8 cellular contexts compared by ENCODE assay signal in genomic region chr2:183123959-183124221, GRCh38. TPM values are rescaled to one million over a fixed set of nuclear protein-coding genes. Genes with fewer than 3 reads are reported as not detected.
DNase-seq lines count a peak whose midpoint lies in the region; ATAC-seq and TF ChIP-seq lines count a peak whose summit lies in the region.

No MANE protein-coding gene starts in this region.

- ATAC-seq in HG02973 (IDR thresholded peaks at IDR 0.05; ENCODE audit: unreplicated experiment) = peak; percentile 32
- 0 out of 2 replicates have a peak, but pooled peaks have one; percentile 2 for ATAC-seq in WTC11
- ATAC-seq in stimulated activated memory B cell treated with anti-CD40 and anti-IgM and Interleukin-4, amounts not matched to agents 10 μg/mL and 1 μg/mL and 100 μg/mL, for 72 hours = peak; percentile 63

- no peak for DNase-seq in activated CD4-positive, alpha-beta T cell treated with anti-CD3 and anti-CD28 coated beads, Interleukin-2, amount 10 ng/mL, durations not matched to agents 7 days and 5 days
- DNase-seq in activated CD4-positive, alpha-beta T cell treated with anti-CD3 and anti-CD28 coated beads, Interleukin-2, amount 50 U/mL, for 1 hour = no peak
- DNase-seq in WTC11 (ENCODE audit: low spot score) (no peak), right atrium auricular region (ENCODE audit: low spot score) (no peak), NCI-H187 treated with DMSO at 0.1 percent for 48 hours (lab: John Stamatoyannopoulos, UW) (no peak), NCI-H345 (lab: John Stamatoyannopoulos, UW) (no peak)

- no peaks in the 10 kb centered on the region for H3K36me3 ChIP-seq in right atrium auricular region

- peaks cover 5% of the 10 kb centered on the region for H3K36me3 Mint-ChIP-seq in activated CD4-positive, alpha-beta T cell treated with anti-CD3 and anti-CD28 coated beads, Interleukin-2, amount 10 ng/mL, durations not matched to agents 7 days and 5 days (ENCODE audit: low read depth)
- peaks cover 6% of the 10 kb centered on the region for H3K36me3 Mint-ChIP-seq in WTC11
- peaks cover 8% of the 10 kb centered on the region for H3K36me3 Mint-ChIP-seq in stimulated activated memory B cell treated with anti-CD40 and anti-IgM and Interleukin-4, amounts not matched to agents 10 μg/mL and 1 μg/mL and 100 μg/mL, for 72 hours

- peaks cover 0 to 16% of the 10 kb centered on the region in 2 donors for H3K4me1 ChIP-seq in right atrium auricular region

- H3K27ac ChIP-seq in right atrium auricular region = peak overlapping the region; percentile 86 to 89

- H3K4me3 ChIP-seq in right atrium auricular region = peak overlapping the region; percentile 82 to 94

- no peaks in the 10 kb centered on the region for H3K9me3 Mint-ChIP-seq in activated CD4-positive, alpha-beta T cell treated with anti-CD3 and anti-CD28 coated beads, Interleukin-2, amount 10 ng/mL, durations not matched to agents 7 days and 5 days
- H3K9me3 Mint-ChIP-seq in WTC11 = no peaks in the 10 kb centered on the region
- H3K9me3 Mint-ChIP-seq in stimulated activated memory B cell treated with anti-CD40 and anti-IgM and Interleukin-4, amounts not matched to agents 10 μg/mL and 1 μg/mL and 100 μg/mL, for 72 hours = no peaks in the 10 kb centered on the region

- POLR2A ChIA-PET in activated CD4-positive, alpha-beta T cell treated with anti-CD3 and anti-CD28 coated beads, Interleukin-2, amount 10 ng/mL, durations not matched to agents 7 days and 5 days (lab: Charles Lee) = no interaction called here
- POLR2A ChIA-PET in WTC11 (lab: Charles Lee) = no interaction called here

- H3K4me3 Mint-ChIP-seq in activated CD4-positive, alpha-beta T cell treated with anti-CD3 and anti-CD28 coated beads, Interleukin-2, amount 10 ng/mL, durations not matched to agents 7 days and 5 days = peak overlapping the region; percentile 96
- peak overlapping the region; percentile 96 for H3K4me3 Mint-ChIP-seq in WTC11
- peak overlapping the region; percentile 96 for H3K4me3 Mint-ChIP-seq in stimulated activated memory B cell treated with anti-CD40 and anti-IgM and Interleukin-4, amounts not matched to agents 10 μg/mL and 1 μg/mL and 100 μg/mL, for 72 hours

- H3K27me3 Mint-ChIP-seq in activated CD4-positive, alpha-beta T cell treated with anti-CD3 and anti-CD28 coated beads, Interleukin-2, amount 10 ng/mL, durations not matched to agents 7 days and 5 days = peaks cover 10% of the 10 kb centered on the region
- no peaks in the 10 kb centered on the region; the same call in 1 of the 2 replicates for H3K27me3 Mint-ChIP-seq in WTC11 (ENCODE audit: low read depth)
- H3K27me3 Mint-ChIP-seq in stimulated activated memory B cell treated with anti-CD40 and anti-IgM and Interleukin-4, amounts not matched to agents 10 μg/mL and 1 μg/mL and 100 μg/mL, for 72 hours = peaks cover 25% of the 10 kb centered on the region

- H3K27me3 ChIP-seq in right atrium auricular region = no peaks in the 10 kb centered on the region

- CTCF ChIA-PET in activated CD4-positive, alpha-beta T cell treated with anti-CD3 and anti-CD28 coated beads, Interleukin-2, amount 10 ng/mL, durations not matched to agents 7 days and 5 days (lab: Charles Lee) = interaction anchor here (1.3 kb wide), 1 partner anchor 13 kb away, joined by 5 read pairs; no protein-coding TSS in a partner anchor
- CTCF ChIA-PET in WTC11 (lab: Charles Lee) = interaction anchor here (2.0 kb wide), 1 partner anchor 53 kb away, joined by 8 read pairs; no protein-coding TSS in a partner anchor

- no peaks in the 10 kb centered on the region for H3K9me3 ChIP-seq in right atrium auricular region

- TF ChIP-seq CTCF in WTC11 (IDR thresholded peaks at IDR 0.05) (no peak), right atrium auricular region (IDR thresholded peaks at IDR 0.05) (no peak)

- H3K4me1 Mint-ChIP-seq in activated CD4-positive, alpha-beta T cell treated with anti-CD3 and anti-CD28 coated beads, Interleukin-2, amount 10 ng/mL, durations not matched to agents 7 days and 5 days = peaks cover 34% of the 10 kb centered on the region
- H3K4me1 Mint-ChIP-seq in WTC11 = peaks cover 32% of the 10 kb centered on the region
- H3K4me1 Mint-ChIP-seq in stimulated activated memory B cell treated with anti-CD40 and anti-IgM and Interleukin-4, amounts not matched to agents 10 μg/mL and 1 μg/mL and 100 μg/mL, for 72 hours = peaks cover 28% of the 10 kb centered on the region

- H3K27ac Mint-ChIP-seq in activated CD4-positive, alpha-beta T cell treated with anti-CD3 and anti-CD28 coated beads, Interleukin-2, amount 10 ng/mL, durations not matched to agents 7 days and 5 days = peak overlapping the region; percentile 97
- peak overlapping the region; percentile 99 for H3K27ac Mint-ChIP-seq in WTC11
- H3K27ac Mint-ChIP-seq in stimulated activated memory B cell treated with anti-CD40 and anti-IgM and Interleukin-4, amounts not matched to agents 10 μg/mL and 1 μg/mL and 100 μg/mL, for 72 hours = peak overlapping the region; percentile 93

TF ChIP-seq in WTC11, 78 proteins besides CTCF, POLR2A, EP300 and RAD21:
- TF ChIP-seq ZMAT4 (CRISPR knock-in tag; IDR thresholded peaks at IDR 0.05) (no peak), EMX1 (CRISPR knock-in tag; IDR thresholded peaks at IDR 0.05) (no peak), E2F4 (CRISPR knock-in tag; IDR thresholded peaks at IDR 0.05; ENCODE audit: borderline replicate concordance, low read depth) (no peak)

RNA-seq across cellular contexts. Expression of gene NUP35, which starts 0.4 kb away (rescaled TPM):
- total RNA-seq in activated CD4-positive, alpha-beta T cell treated with anti-CD3 and anti-CD28 coated beads, Interleukin-2, amount 10 ng/mL, durations not matched to agents 7 days and 5 days = 10 to 100 TPM; 16.9 to 18.2 TPM
- 39.5 to 47.2 TPM (median 40.4 TPM) in 3 replicates for total RNA-seq in WTC11 (2021)
- 1 to 10 TPM; 5.0 to 6.6 TPM for total RNA-seq in right atrium auricular region

RNA-seq across cellular contexts. Expression of gene DUSP19, which starts 45.3 kb away (rescaled TPM):
- total RNA-seq in activated CD4-positive, alpha-beta T cell treated with anti-CD3 and anti-CD28 coated beads, Interleukin-2, amount 10 ng/mL, durations not matched to agents 7 days and 5 days = 1 to 10 TPM in 1 of 2 experiments, under 1 TPM in 1; 0.92 to 1.6 TPM
- 3.4 to 3.9 TPM (median 3.5 TPM) in 3 replicates for total RNA-seq in WTC11 (2021)
- 10 to 100 TPM in 1 of 2 donors, 1 to 10 TPM in 1; 5.5 to 15.3 TPM for total RNA-seq in right atrium auricular region

Comparison
In these comparisons a context has a peak if more than half of its experiments do, and no peak if none do; other contexts are left out.
1. ATAC-seq: peak in every context shown above with its lines; median percentile 63 in stimulated activated memory B cell treated with anti-CD40 and anti-IgM and Interleukin-4, amounts not matched to agents 10 μg/mL and 1 μg/mL and 100 μg/mL, for 72 hours; 32 in HG02973; 2 in WTC11.